25 cellular contexts compared by ENCODE assay signal in genomic region chr1:10935241-10935640, GRCh38.
DNase-seq lines count a peak whose midpoint lies in the region; ATAC-seq, FAIRE-seq and TF ChIP-seq lines count a peak whose summit lies in the region.
"Had no signal": no experiment of that assay in that cellular context is flagged by ENCODE, and none has a peak within 500 bp of the region (broad histone marks: within the 10 kb centered on the region; RNA-seq: fewer than 3 reads in every experiment).

No MANE protein-coding gene starts in this region.

- H4K20me1 ChIP-seq in Loucy (ENCODE audit: insufficient read depth, low read length, poor library complexity, severe bottlenecking) = no peaks in the 10 kb centered on the region
- H4K20me1 ChIP-seq in H1 (replicated peaks in 1 of 2; ENCODE audit: control insufficient read depth in 1 of 2, insufficient read depth in 2 of 2, low read length in 2 of 2) = no peaks in the 10 kb centered on the region
- no peaks in the 10 kb centered on the region for H4K20me1 ChIP-seq in osteoblast (ENCODE audit: insufficient read depth, low read length)

- no peak overlapping the region for H3K14ac ChIP-seq in H1 (ENCODE audit: insufficient read length)

- H3K23me2 ChIP-seq in H1 (ENCODE audit: low read depth, low read length) = no peaks in the 10 kb centered on the region

- CTCF ChIA-PET in H1 (lab: Charles Lee; ENCODE audit: partially characterized antibody) = interaction anchor here (1.2 to 2.8 kb wide), 4 partner anchors 11 to 119 kb away, joined by 3 to 11 read pairs (median 8); no protein-coding TSS in a partner anchor

- no peak overlapping the region for H3K23ac ChIP-seq in H1 (ENCODE audit: insufficient read length)

- no peak overlapping the region for H3K4me3 Mint-ChIP-seq in mesothelial cell of epicardium
- H3K4me3 Mint-ChIP-seq: CD14-positive monocyte; CD8-positive, alpha-beta memory T cell had no signal

- H3K18ac ChIP-seq in H1 (ENCODE audit: extremely low read depth, low read length) = no peak overlapping the region

- no peak overlapping the region for H3K56ac ChIP-seq in H1 (replicated peaks; ENCODE audit: insufficient read length, low read depth, low read length)

- no peaks in the 10 kb centered on the region for H3K9me3 Mint-ChIP-seq in mesothelial cell of epicardium
- H3K9me3 Mint-ChIP-seq: CD8-positive, alpha-beta memory T cell had no signal

- no peak overlapping the region for H2AK5ac ChIP-seq in H1 (ENCODE audit: low read depth, low read length)

- H3K4ac ChIP-seq in H1 (replicated peaks; ENCODE audit: insufficient read length, low read depth, low read length) = no peak overlapping the region

- TF ChIP-seq CTCF in Loucy (conservative IDR thresholded peaks at IDR 0.05; ENCODE audit: low read length) (no peak), H1 (IDR thresholded peaks at IDR 0.05; ENCODE audit: control extremely low read depth in 1 of 3, insufficient read depth in 1 of 3, low read depth in 1 of 3, low read length in 3 of 3) (no peak), osteoblast (IDR thresholded peaks at IDR 0.05; ENCODE audit: extremely low read depth, low read depth, low read length) (no peak), mesothelial cell of epicardium (IDR thresholded peaks at IDR 0.05; ENCODE audit: unreplicated experiment) (no peak)

- no peak overlapping the region for H2BK120ac ChIP-seq in H1 (replicated peaks; ENCODE audit: low read depth, low read length)

- no peak overlapping the region for H4K5ac ChIP-seq in H1 (ENCODE audit: insufficient read length, low read depth, low read length)

- H3K27me3 Mint-ChIP-seq in mesothelial cell of epicardium (ENCODE audit: low read depth) = no peaks in the 10 kb centered on the region
- H3K27me3 Mint-ChIP-seq: CD8-positive, alpha-beta memory T cell had no signal

- H3K4me2 ChIP-seq in Loucy (ENCODE audit: low read depth, low read length, poor library complexity, severe bottlenecking) = no peak overlapping the region
- no peak overlapping the region for H3K4me2 ChIP-seq in H1 (ENCODE audit: insufficient read depth in 1 of 2, low read depth in 2 of 2, low read length in 2 of 2)
- no peak overlapping the region for H3K4me2 ChIP-seq in osteoblast (ENCODE audit: insufficient read depth, low read length)
- H3K4me2 ChIP-seq: SK-N-SH had no signal

- no peak overlapping the region for H3K27ac ChIP-seq in H1 (ENCODE audit: low read depth, low read length)
- H3K27ac ChIP-seq in osteoblast (ENCODE audit: low read depth, low read length) = no peak overlapping the region
- H3K27ac ChIP-seq: 22Rv1 had no signal

- TF ChIP-seq RAD21 in H1 (IDR thresholded peaks at IDR 0.05 in 1 of 2, conservative IDR thresholded peaks at IDR 0.05 in 1 of 2; ENCODE audit: low read depth in 2 of 2, low read length in 2 of 2) = no peak

- H2AFZ ChIP-seq in Loucy (ENCODE audit: low read length) = no peak overlapping the region
- no peak overlapping the region for H2AFZ ChIP-seq in H1 (ENCODE audit: low read length)
- H2AFZ ChIP-seq in osteoblast (ENCODE audit: low read length) = no peak overlapping the region

- no peak overlapping the region; the same call in 1 of the 2 replicates for H4K8ac ChIP-seq in H1 (ENCODE audit: extremely low read depth, insufficient read depth, low read length)

- H3K27me3 ChIP-seq in Loucy (ENCODE audit: insufficient read depth, low read length, poor library complexity, severe bottlenecking) (no peaks in the 10 kb centered on the region), H1 (replicated peaks in 1 of 4; ENCODE audit: control insufficient read depth in 3 of 4, extremely low read depth in 1 of 4, insufficient read depth in 3 of 4, low read length in 3 of 4) (no peaks in the 10 kb centered on the region; a peak in 1 of 7 replicates), osteoblast (ENCODE audit: insufficient read depth, low read length) (peaks cover 9% of the 10 kb centered on the region)
- H3K27me3 ChIP-seq: BE2C had no signal

- peak overlapping the region; percentile 45 for H3K9ac ChIP-seq in Loucy (ENCODE audit: low read depth, low read length, poor library complexity, severe bottlenecking)
- H3K9ac ChIP-seq in H1 (replicated peaks in 1 of 4; ENCODE audit: extremely low read depth in 1 of 4, low read depth in 3 of 4, low read length in 3 of 4) = no peak overlapping the region
- H3K9ac ChIP-seq: SK-N-SH had no signal

- H3K9me2 ChIP-seq in Loucy (replicated peaks; ENCODE audit: low read depth, low read length) = no peaks in the 10 kb centered on the region
- H3K9me2 ChIP-seq: SK-N-SH had no signal

- peaks cover 28% of the 10 kb centered on the region for H3K4me1 Mint-ChIP-seq in mesothelial cell of epicardium

- no peak overlapping the region for H3K27ac Mint-ChIP-seq in mesothelial cell of epicardium
- H3K27ac Mint-ChIP-seq: CD14-positive monocyte; CD8-positive, alpha-beta memory T cell had no signal

- no peak for TF ChIP-seq EP300 in H1 (IDR thresholded peaks at IDR 0.05; ENCODE audit: borderline replicate concordance in 1 of 2, low read depth in 2 of 2, low read length in 2 of 2)

- peak in 2 of 3 experiments; percentile 34 to 53 for DNase-seq in NCI-H1417 (lab: John Stamatoyannopoulos, UW)
- no peak for DNase-seq in NCI-H1417 treated with DMSO at 0.1 percent for 48 hours (lab: John Stamatoyannopoulos, UW)
- DNase-seq in H1 (ENCODE audit: low read depth in 1 of 2, low spot score in 2 of 2) = no peak
- DNase-seq in osteoblast (ENCODE audit: insufficient read length, low spot score, missing footprints) = peak; percentile 83
- no peak for DNase-seq in mesothelial cell of epicardium (ENCODE audit: low spot score in 2 of 2, unreplicated experiment in 2 of 2)
- DNase-seq in NCI-H524 treated with DMSO at 0.1 percent for 48 hours (lab: John Stamatoyannopoulos, UW) = no peak
- DNase-seq: BE2C; CD8-positive, alpha-beta memory T cell; DMS153; DND-41; Kasumi-1; MV-4-11; NCI-H1105; NCI-H1694 treated with DMSO at 0.1 percent for 48 hours; NCI-H2081; NCI-H2227 treated with DMSO at 0.1 percent for 48 hours; SW 1271 had no signal

- 92% methylated on average over 8 of the region's 8 CpGs; no CpG with 5 or more reads in 1 of the 2 experiments for WGBS in H1 (ENCODE audit: extremely low coverage in 1 of 2, insufficient coverage in 1 of 2, insufficient read length in 1 of 2, insufficient replicate concordance in 2 of 2, low coverage in 1 of 2, low lambda C conversion rate in 2 of 2, missing lambda C conversion rate in 1 of 2), 2 experiments

- TF ChIP-seq POLR2A in H1 (IDR thresholded peaks at IDR 0.05; ENCODE audit: control extremely low read depth in 1 of 2, low read depth in 2 of 2, low read length in 2 of 2) = no peak

- H3K36me3 Mint-ChIP-seq in mesothelial cell of epicardium = no peaks in the 10 kb centered on the region
- H3K36me3 Mint-ChIP-seq: CD14-positive monocyte; CD8-positive, alpha-beta memory T cell had no signal

- no peak overlapping the region for H2BK5ac ChIP-seq in H1 (ENCODE audit: low read depth, low read length)

- H3K79me2 ChIP-seq in Loucy (ENCODE audit: insufficient read depth, low read length) (peaks cover 13% of the 10 kb centered on the region; the same call in 1 of the 2 replicates), H1 (ENCODE audit: control insufficient read depth in 1 of 2, insufficient read depth in 2 of 2, low read length in 2 of 2) (no peaks in the 10 kb centered on the region), osteoblast (ENCODE audit: insufficient read depth, low read length) (no peaks in the 10 kb centered on the region)

- H3K79me1 ChIP-seq in H1 (ENCODE audit: low read depth, low read length) = no peaks in the 10 kb centered on the region

- peak overlapping the region; percentile 15 for H4K91ac ChIP-seq in H1 (replicated peaks; ENCODE audit: insufficient read length, low read length)

- POLR2A ChIA-PET in H1 (lab: Charles Lee; ENCODE audit: partially characterized antibody) = no interaction called here

- no peaks in the 10 kb centered on the region for H3K36me3 ChIP-seq in Loucy (ENCODE audit: insufficient read depth, low read length)
- no peaks in the 10 kb centered on the region for H3K36me3 ChIP-seq in H1 (ENCODE audit: control insufficient read depth in 2 of 4, insufficient read depth in 4 of 4, low read length in 3 of 4)
- H3K36me3 ChIP-seq in osteoblast (ENCODE audit: insufficient read depth, low read length) = no peaks in the 10 kb centered on the region
- H3K36me3 ChIP-seq: BE2C had no signal

- H3K4me3 ChIP-seq in Loucy (ENCODE audit: low read length, poor library complexity, severe bottlenecking) (no peak overlapping the region), H1 (ENCODE audit: extremely low read depth in 1 of 4, insufficient read depth in 2 of 4, low read depth in 3 of 4, low read length in 4 of 4) (no peak overlapping the region), osteoblast (ENCODE audit: insufficient read depth, low read length) (no peak overlapping the region)
- H3K4me3 ChIP-seq: K562 had no signal

- H3K9me3 ChIP-seq in Loucy (ENCODE audit: insufficient read depth, low read depth, low read length) = no peaks in the 10 kb centered on the region
- H3K9me3 ChIP-seq in H1 (ENCODE audit: insufficient read depth in 2 of 2, low read depth in 1 of 2, low read length in 1 of 2) = no peaks in the 10 kb centered on the region
- H3K9me3 ChIP-seq in osteoblast (ENCODE audit: low read depth, low read length) = no peaks in the 10 kb centered on the region
- H3K9me3 ChIP-seq: BE2C, SK-N-SH had no signal

- no peak overlapping the region for H2BK20ac ChIP-seq in H1 (ENCODE audit: low read length)

- H3K4me1 ChIP-seq in Loucy (ENCODE audit: insufficient read depth, low read length, poor library complexity, severe bottlenecking) (peaks cover 68% of the 10 kb centered on the region), H1 (replicated peaks in 1 of 4; ENCODE audit: control insufficient read depth in 3 of 4, insufficient read depth in 4 of 4, low read length in 3 of 4) (peaks cover 0 to 21% (median 8%) of the 10 kb centered on the region in 4 experiments; a peak in 6 of 7 replicates), osteoblast (ENCODE audit: insufficient read depth, low read length) (no peaks in the 10 kb centered on the region)
- H3K4me1 ChIP-seq: BE2C had no signal

- H3F3A ChIP-seq in Loucy (ENCODE audit: low read depth) = peaks cover 6% of the 10 kb centered on the region; the same call in 1 of the 2 replicates

- H2BK15ac ChIP-seq in H1 (ENCODE audit: low read length) = no peak overlapping the region

- no peak for ATAC-seq in HG03097 (IDR thresholded peaks at IDR 0.05; ENCODE audit: low FRiP score, unreplicated experiment)
- ATAC-seq: K562 had no signal

- H2BK12ac ChIP-seq in H1 (ENCODE audit: low read depth, low read length) = no peak overlapping the region

- FAIRE-seq in H1 (lab: Jason Lieb, UNC) = no peak
- FAIRE-seq: GM19239, H54, K562 had no signal

TF ChIP-seq in H1, 55 proteins besides CTCF, POLR2A, EP300 and RAD21:
- TF ChIP-seq NRF1 (IDR thresholded peaks at IDR 0.05; ENCODE audit: low read depth, low read length) = no peak
- TF ChIP-seq TEAD4 (IDR thresholded peaks at IDR 0.05; ENCODE audit: low read depth, low read length) = no peak

Comparison
In these comparisons a context has a peak if more than half of its experiments do, and no peak if none do; other contexts are left out.
1. DNase-seq: peak in NCI-H1417 (2 of 3) and osteoblast (single experiment); none in NCI-H1417 treated with DMSO at 0.1 percent for 48 hours (single experiment), H1 (0 of 2), mesothelial cell of epicardium (0 of 2) and NCI-H524 treated with DMSO at 0.1 percent for 48 hours (single experiment).